Comparison of ENCODE assay signal across 9 cellular contexts in genomic region chr12:120249266-120249874, GRCh38. TPM values are rescaled to one million over a fixed set of nuclear protein-coding genes. Genes with fewer than 3 reads are reported as not detected.
DNase-seq lines count a peak whose midpoint lies in the region; ATAC-seq, FAIRE-seq and TF ChIP-seq lines count a peak whose summit lies in the region.
"Had no signal": no experiment of that assay in that cellular context is flagged by ENCODE, and none has a peak within 500 bp of the region (broad histone marks: within the 10 kb centered on the region; RNA-seq: fewer than 3 reads in every experiment).

No MANE protein-coding gene starts in this region.

- H3K4me1 Mint-ChIP-seq in activated naive CD4-positive, alpha-beta T cell treated with anti-CD3 and anti-CD28 coated beads, Interleukin-2, amount 50 U/mL, for 24 hours, result peaks cover 84% of the 10 kb centered on the region
- H3K4me1 Mint-ChIP-seq in MCF 10A (ENCODE audit: insufficient read depth, unreplicated experiment), result peaks cover 62% of the 10 kb centered on the region

- peak in 2 of 4 donors; percentile 55 to 62 for TF ChIP-seq EP300 in upper lobe of left lung (IDR thresholded peaks at IDR 0.05)

- H3K27me3 Mint-ChIP-seq in activated naive CD4-positive, alpha-beta T cell treated with anti-CD3 and anti-CD28 coated beads, Interleukin-2, amount 50 U/mL, for 24 hours, result no peaks in the 10 kb centered on the region
- no peaks in the 10 kb centered on the region for H3K27me3 Mint-ChIP-seq in MCF 10A (ENCODE audit: insufficient read depth, unreplicated experiment)

- peaks cover 28% of the 10 kb centered on the region for H3K79me1 ChIP-seq in mesendoderm (ENCODE audit: low read length)

- WGBS in mesendoderm (ENCODE audit: extremely low coverage, insufficient coverage, low lambda C conversion rate), result no CpG with 5 or more reads among the region's 4 CpGs
- WGBS in upper lobe of left lung, 2 donors, result 26 to 51% methylated on average over 4 of the region's 4 CpGs

- peak in 1 of 2 donors; percentile 27 for ATAC-seq in upper lobe of left lung (ENCODE audit: low FRiP score in 2 of 2)

- H3K4me3 ChIP-seq in mesendoderm (ENCODE audit: low read length), result no peak overlapping the region
- peak overlapping the region in 1 of 4 donors; percentile 4 for H3K4me3 ChIP-seq in upper lobe of left lung
- H3K4me3 ChIP-seq: SJCRH30 had no signal

- TF ChIP-seq POLR2A in upper lobe of left lung (IDR thresholded peaks at IDR 0.05), result no peak

- no peak overlapping the region for H4K8ac ChIP-seq in mesendoderm (ENCODE audit: low read depth, low read length)

- H4K5ac ChIP-seq in mesendoderm (ENCODE audit: low read length), result no peak overlapping the region

- BruUV-seq in MCF 10A (replicated peaks; lab: Mats Ljungman, UMichigan), result no TSS peak

- H3K18ac ChIP-seq in mesendoderm (ENCODE audit: low read length), result no peak overlapping the region

- peak overlapping the region; percentile 96 for H3K27ac Mint-ChIP-seq in activated naive CD4-positive, alpha-beta T cell treated with anti-CD3 and anti-CD28 coated beads, Interleukin-2, amount 50 U/mL, for 24 hours
- peak overlapping the region; percentile 81 for H3K27ac Mint-ChIP-seq in MCF 10A (ENCODE audit: low read depth, unreplicated experiment)

- no peak overlapping the region for H3K4me2 ChIP-seq in mesendoderm (ENCODE audit: low read length)

- H3K79me2 ChIP-seq in mesendoderm (ENCODE audit: control insufficient read depth, insufficient read depth, low read length), result peaks cover 77% of the 10 kb centered on the region

- DNase-seq in activated naive CD4-positive, alpha-beta T cell (lab: John Stamatoyannopoulos, UW), result no peak
- DNase-seq in MCF 10A (ENCODE audit: unreplicated experiment) (no peak), mesendoderm (no peak), upper lobe of left lung (peak in 1 of 2 donors; percentile 63), GM19239 (ENCODE audit: insufficient read length, low spot score) (no peak), GM10266 (ENCODE audit: extremely low spot score) (no peak)
- DNase-seq in stimulated activated CD4-positive, alpha-beta T cell treated with anti-CD3 and anti-CD28 coated beads, Interleukin-1b, Interleukin-23, amount 100 ng/mL, for 48 hours, result no peak
- DNase-seq: SJCRH30 had no signal

- H3K4ac ChIP-seq in mesendoderm (ENCODE audit: low read depth, low read length), result no peak overlapping the region

- H3K4me1 ChIP-seq in mesendoderm (ENCODE audit: control insufficient read depth, low read depth, low read length) (peaks cover 26% of the 10 kb centered on the region), upper lobe of left lung (peaks cover 73 to 94% (median 83%) of the 10 kb centered on the region in 4 donors)

- H3K27ac ChIP-seq in mesendoderm (ENCODE audit: low read depth, low read length), result no peak overlapping the region
- peak overlapping the region; percentile 82 to 95 (median 88) for H3K27ac ChIP-seq in upper lobe of left lung
- H3K27ac ChIP-seq: SJCRH30 had no signal

- H3K56ac ChIP-seq in mesendoderm (ENCODE audit: low read length), result peak overlapping the region; percentile 44

- no peak overlapping the region for H2BK120ac ChIP-seq in mesendoderm (ENCODE audit: low read depth, low read length)

- H2AK5ac ChIP-seq in mesendoderm (ENCODE audit: low read length), result no peak overlapping the region

- H3K27me3 ChIP-seq in mesendoderm (ENCODE audit: insufficient read depth, low read length, poor library complexity), result no peaks in the 10 kb centered on the region
- no peaks in the 10 kb centered on the region for H3K27me3 ChIP-seq in upper lobe of left lung
- H3K27me3 ChIP-seq: SJCRH30 had no signal

- intact Hi-C loops in MCF 10A (cut with micrococcal nuclease), result no loop called here

- H3K9me3 ChIP-seq in upper lobe of left lung, result no peaks in the 10 kb centered on the region
- H3K9me3 ChIP-seq: SJCRH30 had no signal

- peak overlapping the region; percentile 9 for H2BK5ac ChIP-seq in mesendoderm (ENCODE audit: low read length)

- FAIRE-seq in GM19239 (lab: Jason Lieb, UNC), result no peak

- H3K36me3 ChIP-seq in mesendoderm (ENCODE audit: control insufficient read depth, insufficient read depth, low read length) (no peaks in the 10 kb centered on the region), upper lobe of left lung (no peaks in the 10 kb centered on the region)

- POLR2A ChIA-PET in MCF 10A (lab: Yijun Ruan, JAX), result interaction anchor here (2.9 to 21.6 kb wide), 6 partner anchors 10 to 50 kb away, joined by 19 to 511 read pairs (median 80); partner anchors contain the start of genes PXN, RNU4-1, RNU4-2 and RPLP0

- TF ChIP-seq CTCF in MCF 10A (IDR thresholded peaks at IDR 0.05; ENCODE audit: unreplicated experiment) (no peak), upper lobe of left lung (IDR thresholded peaks at IDR 0.05) (no peak), GM10266 (IDR thresholded peaks at IDR 0.05; ENCODE audit: control insufficient read depth, insufficient read depth, low read depth, missing control alignments) (no peak)

- CTCF ChIA-PET in MCF 10A (lab: Yijun Ruan, JAX), result interaction anchor here (3.8 to 24.9 kb wide), 4 partner anchors 8 to 20 kb away, joined by 27 to 336 read pairs (median 62); partner anchors contain the start of gene PXN

- H3K36me3 Mint-ChIP-seq in activated naive CD4-positive, alpha-beta T cell treated with anti-CD3 and anti-CD28 coated beads, Interleukin-2, amount 50 U/mL, for 24 hours, result peaks cover 8% of the 10 kb centered on the region
- peaks cover 34% of the 10 kb centered on the region for H3K36me3 Mint-ChIP-seq in MCF 10A (ENCODE audit: insufficient read depth, unreplicated experiment)

- H3K4me3 Mint-ChIP-seq in activated naive CD4-positive, alpha-beta T cell treated with anti-CD3 and anti-CD28 coated beads, Interleukin-2, amount 50 U/mL, for 24 hours, result peak overlapping the region; percentile 66
- no peak overlapping the region for H3K4me3 Mint-ChIP-seq in MCF 10A (ENCODE audit: unreplicated experiment)

- H3K9me3 Mint-ChIP-seq in activated naive CD4-positive, alpha-beta T cell treated with anti-CD3 and anti-CD28 coated beads, Interleukin-2, amount 50 U/mL, for 24 hours, result no peaks in the 10 kb centered on the region
- H3K9me3 Mint-ChIP-seq in MCF 10A (ENCODE audit: unreplicated experiment), result no peaks in the 10 kb centered on the region

- no peak overlapping the region for H3K9ac ChIP-seq in mesendoderm (ENCODE audit: low read length)

- H3K23ac ChIP-seq in mesendoderm (ENCODE audit: low read length), result no peak overlapping the region

- H2BK15ac ChIP-seq in mesendoderm (replicated peaks; ENCODE audit: low read depth), result no peak overlapping the region

RNA-seq across cellular contexts. Expression of gene PXN, which starts 16.2 kb away (rescaled TPM):
- total RNA-seq in MCF 10A (2022) (216 and 256 TPM in 2 replicates), upper lobe of left lung (100 to 1,000 TPM in 4 of 6 donors, 10 to 100 TPM in 2; 67.8 to 210 (median 116) TPM)
- 147 TPM for polyA plus RNA-seq in mesendoderm (2013, experiment 1 of 2)
- polyA plus RNA-seq in mesendoderm (2013, experiment 2 of 2), result 148 TPM

RNA-seq across cellular contexts. Expression of gene RNU4-2, which starts 42.3 kb away (rescaled TPM):
- total RNA-seq in MCF 10A (2022) (2,753 and 3,369 TPM in 2 replicates), upper lobe of left lung (over 10,000 TPM in 1 of 6 donors, 1,000 to 10,000 TPM in 1, under 1 TPM in 4; under 0.01 to 11,449 (median under 0.01) TPM)
- polyA plus RNA-seq in mesendoderm (2013, experiment 1 of 2), result not detected
- not detected for polyA plus RNA-seq in mesendoderm (2013, experiment 2 of 2)
- total RNA-seq: SJCRH30 had no signal

RNA-seq across cellular contexts. Expression of gene RNU4-1, which starts 43.7 kb away (rescaled TPM):
- total RNA-seq in MCF 10A (2022), result 1,764 and 2,069 TPM in 2 replicates
- polyA plus RNA-seq in mesendoderm (2013, experiment 1 of 2), result not detected
- polyA plus RNA-seq in mesendoderm (2013, experiment 2 of 2), result not detected
- total RNA-seq in upper lobe of left lung, result 1,000 to 10,000 TPM in 2 of 6 donors, under 1 TPM in 4; under 0.01 to 4,461 (median under 0.01) TPM

RNA-seq across cellular contexts. Expression of gene RPLP0, which starts 48.5 kb away (rescaled TPM):
- total RNA-seq in MCF 10A (2022) (2,870 and 3,181 TPM in 2 replicates), upper lobe of left lung (1,000 to 10,000 TPM; 1,008 to 2,508 (median 1,628) TPM)
- polyA plus RNA-seq in mesendoderm (2013, experiment 1 of 2), result 3,852 TPM
- 3,764 TPM for polyA plus RNA-seq in mesendoderm (2013, experiment 2 of 2)

RNA-seq across cellular contexts. Expression of gene SIRT4, which starts 52.8 kb away (rescaled TPM):
- total RNA-seq in MCF 10A (2022), result 0.61 TPM in 1 of 2 replicates, not detected in the other
- polyA plus RNA-seq in mesendoderm (2013, experiment 1 of 2), result 0.88 TPM
- 0.81 TPM for polyA plus RNA-seq in mesendoderm (2013, experiment 2 of 2)
- 1 to 10 TPM in 5 of 6 donors, under 1 TPM in 1; 1.00 to 5.2 (median 2.9) TPM for total RNA-seq in upper lobe of left lung
